In genomic region chr1:150486966-150487762, GRCh38 we compare ENCODE assay signal across 8 cellular contexts. TPM values are rescaled to one million over a fixed set of nuclear protein-coding genes. Genes with fewer than 3 reads are reported as not detected.
A peak's percentile ranks its signal among the peaks of the same experiment; 100 is the strongest.
DNase-seq lines count a peak whose midpoint lies in the region; ATAC-seq and TF ChIP-seq lines count a peak whose summit lies in the region.

Gene TARS2, plus strand, starts transcription at chr1:150487419. Its CDS starts 32 bp downstream, at chr1:150487451.

- peak within 1 kb of the TSS; percentile 86 for H3K4me3 ChIP-seq in AG04449 (ENCODE audit: low read depth, low read length)
- peak within 1 kb of the TSS; percentile 85 for H3K4me3 ChIP-seq in WERI-Rb-1 (ENCODE audit: low read depth, low read length)
- H3K4me3 ChIP-seq in cardiac fibroblast (replicated peaks in 1 of 2; ENCODE audit: low read depth in 2 of 2, low read length in 2 of 2): peak within 1 kb of the TSS; percentile 79 to 87

- peak within 1 kb of the TSS; percentile 90 to 98 (median 96) for H3K27ac Mint-ChIP-seq in immature natural killer cell

- no peaks in the 10 kb centered on the region for H3K27me3 ChIP-seq in WERI-Rb-1 (ENCODE audit: insufficient read depth, low read depth, severe bottlenecking)

- H3K36me3 ChIP-seq in WERI-Rb-1: peaks cover 39% of the 10 kb centered on the region

- H3K36me3 Mint-ChIP-seq in immature natural killer cell: peaks cover 5 to 19% (median 19%) of the 10 kb centered on the region in 3 donors

- H3K27me3 Mint-ChIP-seq in immature natural killer cell (ENCODE audit: low read depth in 3 of 3): peaks cover 0 to 6% (median 2%) of the 10 kb centered on the region in 3 donors

- CTCF ChIA-PET in AG04449 (lab: Yijun Ruan, JAX): interaction anchor here (0.5 to 4.1 kb wide), 8 partner anchors 10 to 132 kb away, joined by 3 to 28 read pairs (median 4); partner anchors contain the start of gene FALEC

- no peaks in the 10 kb centered on the region for H3K9me3 Mint-ChIP-seq in immature natural killer cell

- POLR2A ChIA-PET in AG04449 (lab: Yijun Ruan, JAX): interaction anchor here (1.5 kb wide), 1 partner anchor 28 kb away, joined by 5 read pairs; the partner anchor contains the start of gene FALEC

- H3K27ac ChIP-seq in WERI-Rb-1: peak within 1 kb of the TSS; percentile 88

- peaks cover 17 to 28% of the 10 kb centered on the region in 2 donors for H3K4me1 Mint-ChIP-seq in immature natural killer cell

- peak; percentile 98 for ATAC-seq in GM18873 (IDR thresholded peaks at IDR 0.05; ENCODE audit: low FRiP score, unreplicated experiment)
- ATAC-seq in HG03139 (IDR thresholded peaks at IDR 0.05; ENCODE audit: unreplicated experiment): peak; percentile 100

- peak within 1 kb of the TSS; percentile 94 to 99 (median 96) for H3K4me3 Mint-ChIP-seq in immature natural killer cell

- TF ChIP-seq CTCF in AG04449 (IDR thresholded peaks at IDR 0.05; ENCODE audit: insufficient read depth, low read length, missing control alignments) (no peak), WERI-Rb-1 (IDR thresholded peaks at IDR 0.05; ENCODE audit: low read depth, low read length) (0 out of 2 replicates have a peak, but pooled peaks have one; percentile 8), cardiac fibroblast (IDR thresholded peaks at IDR 0.05; ENCODE audit: low read depth, low read length) (peak; percentile 32)

- DNase-seq in AG04449 (ENCODE audit: low read depth, low spot score) (peak; percentile 91), NCI-H2227 (lab: John Stamatoyannopoulos, UW; ENCODE audit: unreplicated experiment) (peak; percentile 99), WERI-Rb-1 (peak; percentile 100), cardiac fibroblast (ENCODE audit: low read depth in 2 of 2) (peak; percentile 100), immature natural killer cell (peak; percentile 96 to 97 (median 96)), smooth muscle cell of the brain vasculature (ENCODE audit: low read depth, low spot score) (peak; percentile 92)

- H3K9me3 ChIP-seq in WERI-Rb-1 (ENCODE audit: severe bottlenecking): no peaks in the 10 kb centered on the region

RNA-seq across cellular contexts. Expression of gene TARS2, which starts in this region (rescaled TPM):
- 10 to 100 TPM; 29.6 to 40.8 (median 31.9) TPM for polyA plus RNA-seq in immature natural killer cell

Comparison
In these comparisons a context has a peak if more than half of its experiments do, and no peak if none do; other contexts are left out.
1. Peak in every context shown above with its lines: DNase-seq, ATAC-seq, H3K4me3 ChIP-seq and H3K27ac ChIP-seq.